ENCODE assay signal across 23 cellular contexts in genomic region chr2:35510641-35511040, GRCh38.
"Had no signal": no experiment of that assay in that cellular context is flagged by ENCODE, and none has a peak within 500 bp of the region (broad histone marks: within the 10 kb centered on the region; RNA-seq: fewer than 3 reads in every experiment).

No MANE protein-coding gene starts in this region.

- H3K4me1 Mint-ChIP-seq: activated naive CD4-positive, alpha-beta T cell treated with anti-CD3 and anti-CD28 coated beads, Interleukin-2, amount 50 U/mL, for 24 hours; endodermal cell; memory B cell; naive B cell; neural crest cell; stimulated activated naive CD8-positive, alpha-beta T cell treated with anti-CD3 and anti-CD28 coated beads, Interleukin-15, amount 100 ng/mL, for 72 hours; T-cell had no signal

- H3K36me3 Mint-ChIP-seq: activated naive CD4-positive, alpha-beta T cell treated with anti-CD3 and anti-CD28 coated beads, Interleukin-2, amount 50 U/mL, for 24 hours; memory B cell; T-cell had no signal

- H3K9me3 ChIP-seq: ascending aorta, suprapubic skin, vagina had no signal

- H3K4me1 ChIP-seq: ascending aorta, left ventricle myocardium inferior, suprapubic skin, transverse colon, vagina had no signal

- H3K27me3 Mint-ChIP-seq: memory B cell; naive B cell; stimulated activated naive CD8-positive, alpha-beta T cell treated with anti-CD3 and anti-CD28 coated beads, Interleukin-15, amount 100 ng/mL, for 72 hours; T-cell had no signal

- H3K36me3 ChIP-seq: ascending aorta, cardiac muscle cell, left ventricle myocardium inferior, suprapubic skin, transverse colon, vagina had no signal

- H3K27ac ChIP-seq: ascending aorta, cardiac muscle cell, left ventricle myocardium inferior, suprapubic skin, transverse colon, vagina, VCaP had no signal

- DNase-seq: activated CD4-positive, alpha-beta T cell treated with anti-CD3 and anti-CD28 coated beads, Interleukin-2, amount 50 U/mL, for 1 hour; activated CD4-positive, CD25-positive, alpha-beta regulatory T cell treated with anti-CD3 and anti-CD28 coated beads, Interleukin-2, amount 50 U/mL, for 72 hours; activated CD8-positive, alpha-beta memory T cell treated with anti-CD3 and anti-CD28 coated beads, Interleukin-2, amount 50 U/mL, for 48 hours; activated effector memory CD4-positive, alpha-beta T cell treated with anti-CD3 and anti-CD28 coated beads, Interleukin-2, amount 50 U/mL, for 16 hours; activated T-cell treated with anti-CD3 and anti-CD28 coated beads, Interleukin-2, amount 50 U/mL, for 72 hours; endodermal cell; erythroblast; kidney glomerular epithelial cell; left ventricle myocardium inferior; naive B cell; stimulated activated naive CD8-positive, alpha-beta T cell treated with anti-CD3 and anti-CD28 coated beads, Interleukin-15, amount 100 ng/mL, for 72 hours; T-cell; T-helper 9 cell; transverse colon had no signal

- H3K27ac Mint-ChIP-seq: activated naive CD4-positive, alpha-beta T cell treated with anti-CD3 and anti-CD28 coated beads, Interleukin-2, amount 50 U/mL, for 24 hours; activated T-cell treated with anti-CD3 and anti-CD28 coated beads, Interleukin-2, amount 50 U/mL, for 72 hours; endodermal cell; memory B cell; naive B cell; stimulated activated naive CD8-positive, alpha-beta T cell treated with anti-CD3 and anti-CD28 coated beads, Interleukin-15, amount 100 ng/mL, for 72 hours; T-cell had no signal

- H3K27me3 ChIP-seq: ascending aorta, cardiac muscle cell, suprapubic skin, transverse colon, vagina had no signal

- ATAC-seq: activated T-cell treated with anti-CD3 and anti-CD28 coated beads, Interleukin-2, amount 50 U/mL, for 72 hours; stimulated activated naive CD8-positive, alpha-beta T cell treated with anti-CD3 and anti-CD28 coated beads, Interleukin-15, amount 100 ng/mL, for 72 hours; T-cell had no signal

- FAIRE-seq: frontal cortex had no signal

- H3K4me3 ChIP-seq: ascending aorta, cardiac muscle cell, left ventricle myocardium inferior, suprapubic skin, transverse colon, vagina had no signal

- H3K4me3 Mint-ChIP-seq: activated naive CD4-positive, alpha-beta T cell treated with anti-CD3 and anti-CD28 coated beads, Interleukin-2, amount 50 U/mL, for 24 hours; activated T-cell treated with anti-CD3 and anti-CD28 coated beads, Interleukin-2, amount 50 U/mL, for 72 hours; endodermal cell; memory B cell; naive B cell; neural crest cell; stimulated activated naive CD8-positive, alpha-beta T cell treated with anti-CD3 and anti-CD28 coated beads, Interleukin-15, amount 100 ng/mL, for 72 hours; T-cell had no signal
